Comparison of ENCODE assay signal across 1 cellular context in genomic region chr6:125746731-125747588, GRCh38.
TF ChIP-seq lines count a peak whose summit lies in the region.

No MANE protein-coding gene starts in this region.

TF ChIP-seq in GM12878, 131 proteins besides CTCF, POLR2A, EP300 and RAD21 (continued from another document and continues in another):
- TF ChIP-seq REST (IDR thresholded peaks at IDR 0.05; ENCODE audit: low read depth, low read length) (no peak), FOXM1 (IDR thresholded peaks at IDR 0.05; ENCODE audit: low read depth, low read length) (peak; percentile 84), SMC3 (IDR thresholded peaks at IDR 0.05; ENCODE audit: borderline replicate concordance, low read length) (0 out of 2 replicates have a peak, but pooled peaks have one; percentile 1), FOXK2 (IDR thresholded peaks at IDR 0.05) (no peak), CBX5 (IDR thresholded peaks at IDR 0.05; ENCODE audit: low read depth) (0 out of 2 replicates have a peak, but pooled peaks have one; percentile 56), CHD4 (IDR thresholded peaks at IDR 0.05) (no peak), EGR1 (IDR thresholded peaks at IDR 0.05; ENCODE audit: borderline replicate concordance in 1 of 2, low read depth in 2 of 2, low read length in 2 of 2) (peak in 1 of 2 experiments; percentile 79; a peak in 2 of 3 replicates), PAX8 (IDR thresholded peaks at IDR 0.05) (no peak), HCFC1 (IDR thresholded peaks at IDR 0.05; ENCODE audit: low read length) (no peak), ZBTB11 (CRISPR knock-in tag; IDR thresholded peaks at IDR 0.05) (no peak), IRF5 (IDR thresholded peaks at IDR 0.05; ENCODE audit: borderline replicate concordance) (no peak), MEF2A (IDR thresholded peaks at IDR 0.05; ENCODE audit: insufficient read depth, low read depth, low read length) (peak; percentile 80), ZNF274 (IDR thresholded peaks at IDR 0.05; ENCODE audit: insufficient read depth, insufficient read length) (no peak), ZZZ3 (IDR thresholded peaks at IDR 0.05; ENCODE audit: control insufficient read depth, insufficient read length, low read depth) (no peak), ATF2 (IDR thresholded peaks at IDR 0.05; ENCODE audit: low read length) (peak; percentile 53; the same call in 1 of the 2 replicates), NFXL1 (IDR thresholded peaks at IDR 0.05; ENCODE audit: borderline replicate concordance) (no peak), NRF1 (conservative IDR thresholded peaks at IDR 0.05; ENCODE audit: low read depth, low read length) (no peak), ASH2L (IDR thresholded peaks at IDR 0.05; ENCODE audit: borderline replicate concordance, low read depth) (no peak), ATF7 (IDR thresholded peaks at IDR 0.05; ENCODE audit: low read depth) (no peak), FOS (IDR thresholded peaks at IDR 0.05; ENCODE audit: borderline replicate concordance, extremely low read depth, insufficient read length) (no peak), YBX1 (IDR thresholded peaks at IDR 0.05) (no peak), SRF (IDR thresholded peaks at IDR 0.05; ENCODE audit: low read depth in 2 of 2, low read length in 2 of 2) (no peak), NFYA (IDR thresholded peaks at IDR 0.05; ENCODE audit: borderline replicate concordance, low read depth, low read length) (no peak), SUZ12 (IDR thresholded peaks at IDR 0.05; ENCODE audit: unreplicated experiment) (no peak), RB1 (IDR thresholded peaks at IDR 0.05; ENCODE audit: borderline replicate concordance) (no peak), POU2F2 (IDR thresholded peaks at IDR 0.05; ENCODE audit: borderline replicate concordance, low read depth, low read length) (no peak), SKIL (IDR thresholded peaks at IDR 0.05; ENCODE audit: low read depth, poor library complexity, severe bottlenecking) (no peak), NKRF (conservative IDR thresholded peaks at IDR 0.05) (no peak), ZSCAN29 (IDR thresholded peaks at IDR 0.05) (no peak), TARDBP (IDR thresholded peaks at IDR 0.05; ENCODE audit: borderline replicate concordance) (peak; percentile 36; the same call in 1 of the 2 replicates), HSF1 (IDR thresholded peaks at IDR 0.05; ENCODE audit: low read depth, low read length) (no peak), HDAC6 (IDR thresholded peaks at IDR 0.05; ENCODE audit: unreplicated experiment) (no peak), JUND (IDR thresholded peaks at IDR 0.05; ENCODE audit: low read depth, low read length) (no peak), ZBED1 (IDR thresholded peaks at IDR 0.05; ENCODE audit: borderline replicate concordance) (no peak), RUNX3 (IDR thresholded peaks at IDR 0.05; ENCODE audit: low read length) (peak; percentile 71), SREBF1 (IDR thresholded peaks at IDR 0.05; ENCODE audit: low read length) (no peak), TCF12 (IDR thresholded peaks at IDR 0.05; ENCODE audit: low read depth, low read length) (no peak), BMI1 (IDR thresholded peaks at IDR 0.05; ENCODE audit: borderline replicate concordance) (peak; percentile 72; the same call in 1 of the 2 replicates), SMARCA5 (IDR thresholded peaks at IDR 0.05) (no peak), CHD1 (IDR thresholded peaks at IDR 0.05; ENCODE audit: low read depth, low read length) (no peak), E4F1 (IDR thresholded peaks at IDR 0.05; ENCODE audit: borderline replicate concordance, partially characterized antibody) (no peak), SIX5 (IDR thresholded peaks at IDR 0.05; ENCODE audit: low read depth, low read length, severe bottlenecking) (no peak), SIN3A (IDR thresholded peaks at IDR 0.05; ENCODE audit: low read depth, low read length) (no peak), RFX5 (IDR thresholded peaks at IDR 0.05; ENCODE audit: low read depth, low read length) (no peak), NR2C2 (IDR thresholded peaks at IDR 0.05; ENCODE audit: borderline replicate concordance, control insufficient read depth, insufficient read length, low read depth) (no peak), SUPT20H (IDR thresholded peaks at IDR 0.05; ENCODE audit: borderline replicate concordance, control insufficient read depth, low read depth, low read length) (no peak), JUNB (IDR thresholded peaks at IDR 0.05) (0 out of 2 replicates have a peak, but pooled peaks have one; percentile 13), CREM (IDR thresholded peaks at IDR 0.05; ENCODE audit: low read depth) (peak; percentile 43; the same call in 1 of the 2 replicates), CBFB (IDR thresholded peaks at IDR 0.05; ENCODE audit: low read depth) (no peak)
